In the genomic region with DNA sequence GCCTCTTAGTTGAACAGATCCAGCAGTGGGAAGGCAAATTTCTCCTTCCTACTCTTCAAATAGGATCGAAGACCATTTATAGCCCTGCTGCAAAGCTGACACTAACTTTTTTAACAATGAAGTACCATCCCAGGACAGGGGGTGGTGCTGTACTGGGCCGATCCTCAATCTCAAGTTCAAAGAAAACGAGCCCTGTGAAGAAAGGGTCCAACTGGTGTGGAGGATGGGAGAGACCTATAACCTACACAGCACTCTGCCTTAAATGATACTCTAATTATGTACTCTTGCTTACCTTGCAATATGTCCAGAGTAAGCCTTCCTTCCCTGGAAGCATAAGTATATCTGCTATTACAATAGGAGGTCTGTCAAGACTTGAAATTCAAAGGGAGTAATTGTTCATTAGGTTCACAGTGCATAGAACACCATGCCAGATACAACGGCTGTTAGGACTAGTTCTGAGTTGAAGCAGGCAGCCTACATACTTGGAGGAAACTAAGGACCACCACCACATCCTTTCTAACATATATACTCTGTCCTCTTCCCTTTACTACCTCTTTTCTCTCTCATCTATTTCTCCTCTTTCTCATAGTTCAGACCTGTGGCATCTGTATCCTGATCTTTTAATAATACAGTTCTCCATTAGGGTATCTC, we compare ENCODE assay signal across 8 cellular contexts. TPM values are rescaled to one million over a fixed set of nuclear protein-coding genes. Genes with fewer than 3 reads are reported as not detected.
DNase-seq lines count a peak whose midpoint lies in the region; ATAC-seq and FAIRE-seq lines count a peak whose summit lies in the region.

No MANE protein-coding gene starts in this region.

- no peaks in the 10 kb centered on the region for H3K9me3 ChIP-seq in T-helper 17 cell (ENCODE audit: control insufficient read depth, low read length, poor library complexity, severe bottlenecking)

- peaks cover 58% of the 10 kb centered on the region for H3K4me1 Mint-ChIP-seq in activated CD4-positive, alpha-beta T cell treated with anti-CD3 and anti-CD28 coated beads, Interleukin-2, amount 10 ng/mL, durations not matched to agents 24 days and 14 days
- peaks cover 47% of the 10 kb centered on the region for H3K4me1 Mint-ChIP-seq in T-helper 17 cell

- peaks cover 59% of the 10 kb centered on the region for H3K36me3 Mint-ChIP-seq in activated CD4-positive, alpha-beta T cell treated with anti-CD3 and anti-CD28 coated beads, Interleukin-2, amount 10 ng/mL, durations not matched to agents 24 days and 14 days (ENCODE audit: low read depth)
- peaks cover 4% of the 10 kb centered on the region for H3K36me3 Mint-ChIP-seq in T-helper 17 cell (ENCODE audit: low read depth)

- H3K27ac Mint-ChIP-seq in activated CD4-positive, alpha-beta T cell treated with anti-CD3 and anti-CD28 coated beads, Interleukin-2, amount 10 ng/mL, durations not matched to agents 24 days and 14 days, result peak overlapping the region; percentile 16
- H3K27ac Mint-ChIP-seq in T-helper 17 cell, result no peak overlapping the region

- H3K27me3 Mint-ChIP-seq in activated CD4-positive, alpha-beta T cell treated with anti-CD3 and anti-CD28 coated beads, Interleukin-2, amount 10 ng/mL, durations not matched to agents 24 days and 14 days, result no peaks in the 10 kb centered on the region
- no peaks in the 10 kb centered on the region for H3K27me3 Mint-ChIP-seq in T-helper 17 cell

- peak; percentile 66 for DNase-seq in activated CD4-positive, alpha-beta T cell treated with anti-CD3 and anti-CD28 coated beads, Interleukin-2, amount 10 ng/mL, durations not matched to agents 24 days and 14 days
- no peak for DNase-seq in activated CD4-positive, alpha-beta T cell treated with anti-CD3 and anti-CD28 coated beads for 1 hour
- no peak for DNase-seq in T-helper 17 cell
- peak; percentile 76 for DNase-seq in foreskin melanocyte
- DNase-seq in stimulated activated naive CD8-positive, alpha-beta T cell treated with anti-CD3 and anti-CD28 coated beads, Interleukin-15, Interleukin-2, amounts not matched to agents 100 U/mL and 50 U/mL, for 24 hours, result no peak
- no peak for DNase-seq in midbrain (lab: John Stamatoyannopoulos, UW)
- DNase-seq in HTR-8/SVneo (ENCODE audit: insufficient read length, low spot score), result no peak

- FAIRE-seq in HTR-8/SVneo (lab: Jason Lieb, UNC), result no peak

- ATAC-seq in T-helper 17 cell (peak; percentile 73), GM18907 (IDR thresholded peaks at IDR 0.05; ENCODE audit: unreplicated experiment) (no peak)
- peak; percentile 56 for ATAC-seq in stimulated activated naive CD8-positive, alpha-beta T cell treated with anti-CD3 and anti-CD28 coated beads, Interleukin-15, Interleukin-2, amounts not matched to agents 100 U/mL and 50 U/mL, for 24 hours

- H3K9me3 Mint-ChIP-seq in activated CD4-positive, alpha-beta T cell treated with anti-CD3 and anti-CD28 coated beads, Interleukin-2, amount 10 ng/mL, durations not matched to agents 24 days and 14 days, result no peaks in the 10 kb centered on the region

- intact Hi-C loops in activated CD4-positive, alpha-beta T cell treated with anti-CD3 and anti-CD28 coated beads, Interleukin-2, amount 10 ng/mL, durations not matched to agents 24 days and 14 days (cut with micrococcal nuclease), result no loop called here

- no peak overlapping the region for H3K4me3 Mint-ChIP-seq in activated CD4-positive, alpha-beta T cell treated with anti-CD3 and anti-CD28 coated beads, Interleukin-2, amount 10 ng/mL, durations not matched to agents 24 days and 14 days
- no peak overlapping the region for H3K4me3 Mint-ChIP-seq in T-helper 17 cell

RNA-seq across cellular contexts. Expression of a gene that starts 6.2 kb away (rescaled TPM):
- 200 and 205 TPM in 2 replicates for total RNA-seq in activated CD4-positive, alpha-beta T cell treated with anti-CD3 and anti-CD28 coated beads, Interleukin-2, amount 10 ng/mL, durations not matched to agents 24 days and 14 days
- total RNA-seq in T-helper 17 cell, result 100 to 1,000 TPM; 150 to 165 TPM

RNA-seq across cellular contexts. Expression of a gene that starts 38.4 kb away (rescaled TPM):
- 415 and 430 TPM in 2 replicates for total RNA-seq in activated CD4-positive, alpha-beta T cell treated with anti-CD3 and anti-CD28 coated beads, Interleukin-2, amount 10 ng/mL, durations not matched to agents 24 days and 14 days
- 100 to 1,000 TPM; 291 to 305 TPM for total RNA-seq in T-helper 17 cell

Comparison
In these comparisons a context has a peak if more than half of its experiments do, and no peak if none do; other contexts are left out.
1. DNase-seq: peak in activated CD4-positive, alpha-beta T cell treated with anti-CD3 and anti-CD28 coated beads, Interleukin-2, amount 10 ng/mL, durations not matched to agents 24 days and 14 days (single experiment) and foreskin melanocyte (single experiment); none in activated CD4-positive, alpha-beta T cell treated with anti-CD3 and anti-CD28 coated beads for 1 hour (single experiment), T-helper 17 cell (0 of 3), stimulated activated naive CD8-positive, alpha-beta T cell treated with anti-CD3 and anti-CD28 coated beads, Interleukin-15, Interleukin-2, amounts not matched to agents 100 U/mL and 50 U/mL, for 24 hours (single experiment), midbrain (single experiment) and HTR-8/SVneo (single experiment).